Comparison of ENCODE assay signal across 28 cellular contexts in the genomic region with DNA sequence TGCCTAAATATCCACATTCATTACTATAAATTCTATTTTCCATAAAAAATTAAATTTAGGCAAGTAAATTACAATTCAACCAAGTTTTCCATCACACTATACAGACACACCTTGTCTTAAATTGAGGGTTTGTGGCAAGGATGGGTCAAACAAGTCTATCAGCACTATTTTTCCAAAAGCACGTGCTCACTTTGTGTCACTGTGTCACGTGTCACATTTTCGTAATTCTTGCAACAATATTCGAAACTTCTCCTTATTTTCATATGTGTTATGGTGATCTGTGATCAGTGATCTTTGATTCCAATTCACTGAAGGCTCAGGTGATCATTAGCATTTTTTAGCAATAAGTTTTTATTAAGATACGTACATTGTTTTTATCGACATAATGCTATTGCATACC.
"Had no signal": no experiment of that assay in that cellular context is flagged by ENCODE, and none has a peak within 500 bp of the region (broad histone marks: within the 10 kb centered on the region; RNA-seq: fewer than 3 reads in every experiment).

No MANE protein-coding gene starts in this region.

- H3K27me3 ChIP-seq: colonic mucosa, dorsolateral prefrontal cortex, esophagus muscularis mucosa, esophagus squamous epithelium, foreskin keratinocyte, gastrocnemius medialis, gastroesophageal sphincter, heart left ventricle, heart right ventricle had no signal

- H3K4me3 ChIP-seq: colonic mucosa, coronary artery, dorsolateral prefrontal cortex, esophagus muscularis mucosa, esophagus squamous epithelium, gastrocnemius medialis, gastroesophageal sphincter, heart left ventricle, heart right ventricle had no signal

- H3K9me3 ChIP-seq: colonic mucosa, esophagus muscularis mucosa, esophagus squamous epithelium, gastrocnemius medialis, gastroesophageal sphincter had no signal

- H3K27ac Mint-ChIP-seq: dendritic cell treated with granulocyte-macrophage colony-stimulating factor and Interleukin-4, amounts not matched to agents 40 ng/mL and 50 ng/mL, for 4 days; effector memory CD8-positive, alpha-beta T cell; endodermal cell had no signal

- H3K4me1 Mint-ChIP-seq: endodermal cell had no signal

- H3K4me1 ChIP-seq: colonic mucosa, esophagus muscularis mucosa, esophagus squamous epithelium, foreskin keratinocyte, gastrocnemius medialis, gastroesophageal sphincter, heart left ventricle, heart right ventricle had no signal

- H3K4me3 Mint-ChIP-seq: dendritic cell treated with granulocyte-macrophage colony-stimulating factor and Interleukin-4, amounts not matched to agents 40 ng/mL and 50 ng/mL, for 4 days; effector memory CD8-positive, alpha-beta T cell; endodermal cell had no signal

- DNase-seq: colonic mucosa; cortex of kidney; dermis blood vessel endothelial cell; dorsolateral prefrontal cortex; effector CD4-positive, alpha-beta T cell; effector CD8-positive, alpha-beta T cell; effector memory CD4-positive, alpha-beta T cell; effector memory CD8-positive, alpha-beta T cell; endodermal cell; erythroblast; esophagus squamous epithelium; foreskin fibroblast; foreskin keratinocyte; gastrocnemius medialis; glutamatergic neuron; head of caudate nucleus; heart left ventricle; heart right ventricle had no signal

- ATAC-seq: effector memory CD8-positive, alpha-beta T cell; esophagus mucosa; foreskin keratinocyte; gastrocnemius medialis; heart left ventricle; heart right ventricle had no signal

- H3K27ac ChIP-seq: colonic mucosa, coronary artery, dorsolateral prefrontal cortex, epithelial cell of prostate, esophagus muscularis mucosa, esophagus squamous epithelium, foreskin keratinocyte, gastrocnemius medialis, gastroesophageal sphincter, heart left ventricle, heart right ventricle had no signal

- H3K9me3 Mint-ChIP-seq: endodermal cell had no signal

- H3K36me3 ChIP-seq: colonic mucosa, esophagus muscularis mucosa, esophagus squamous epithelium, gastrocnemius medialis, gastroesophageal sphincter, heart left ventricle, heart right ventricle had no signal

- FAIRE-seq: colon, endometrium, endothelial cell of umbilical vein, frontal cortex had no signal

- H3K27me3 Mint-ChIP-seq: dendritic cell treated with granulocyte-macrophage colony-stimulating factor and Interleukin-4, amounts not matched to agents 40 ng/mL and 50 ng/mL, for 4 days; effector memory CD8-positive, alpha-beta T cell had no signal
